Comparison of ENCODE assay signal across 9 cellular contexts in the genomic region with DNA sequence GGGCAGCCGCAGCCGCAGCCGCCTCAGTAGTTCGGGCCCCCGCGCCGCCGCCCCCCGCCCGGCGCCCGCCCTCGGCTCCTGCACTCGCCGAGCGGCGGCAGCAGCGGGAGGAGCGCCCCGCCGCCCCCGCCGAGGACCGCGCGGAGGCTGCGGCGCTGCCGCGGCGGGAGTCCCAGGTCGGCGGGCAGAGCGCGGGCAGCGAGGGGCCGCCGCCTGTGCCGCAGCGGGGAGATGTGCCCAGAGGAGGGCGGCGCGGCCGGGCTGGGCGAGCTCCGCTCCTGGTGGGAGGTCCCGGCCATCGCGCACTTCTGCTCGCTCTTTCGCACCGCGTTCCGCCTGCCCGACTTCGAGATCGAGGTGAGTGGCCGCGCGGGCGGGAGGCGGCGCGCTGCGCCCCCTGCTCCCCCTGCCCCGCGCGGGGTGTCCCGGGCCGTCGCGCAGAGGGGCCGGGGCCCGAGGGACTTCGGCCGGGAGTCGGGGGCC. TPM values are rescaled to one million over a fixed set of nuclear protein-coding genes. Genes with fewer than 3 reads are reported as not detected.
A peak's percentile ranks its signal among the peaks of the same experiment; 100 is the strongest.
DNase-seq lines count a peak whose midpoint lies in the region; ATAC-seq and TF ChIP-seq lines count a peak whose summit lies in the region.
"Had no signal": no experiment of that assay in that cellular context is flagged by ENCODE, and none has a peak within 500 bp of the region (broad histone marks: within the 10 kb centered on the region; RNA-seq: fewer than 3 reads in every experiment).

No MANE protein-coding gene starts in this region.

- peak overlapping the region; percentile 91 to 99 (median 98) for H3K4me2 ChIP-seq in BLaER1 treated with 17β-estradiol and CSF1 and Interleukin-3, amounts not matched to agents 10 nM and 100 nM

- no peak overlapping the region for H3K27ac Mint-ChIP-seq in activated T-helper 17 cell treated with anti-CD3 and anti-CD28 coated beads, Interleukin-2, amount 50 U/mL, for 72 hours

- peaks cover 12% of the 10 kb centered on the region for H3K4me1 Mint-ChIP-seq in activated T-helper 17 cell treated with anti-CD3 and anti-CD28 coated beads, Interleukin-2, amount 50 U/mL, for 72 hours

- peak overlapping the region; percentile 64 to 83 (median 74) for H3K9ac ChIP-seq in BLaER1 treated with 17β-estradiol and CSF1 and Interleukin-3, amounts not matched to agents 10 nM and 100 nM
- H3K9ac ChIP-seq in iPS-20b (ENCODE audit: low read depth, low read length): peak overlapping the region; percentile 87

- peak; percentile 47 for ATAC-seq in HG03354 (IDR thresholded peaks at IDR 0.05; ENCODE audit: poor library complexity, severe bottlenecking, unreplicated experiment)
- ATAC-seq in activated T-helper 17 cell treated with anti-CD3 and anti-CD28 coated beads, Interleukin-2, amount 50 U/mL, for 72 hours (replicated peaks): peak; percentile 23
- ATAC-seq in HG02885 (IDR thresholded peaks at IDR 0.05; ENCODE audit: poor library complexity, unreplicated experiment): no peak

- peaks cover 6% of the 10 kb centered on the region for H3K36me3 Mint-ChIP-seq in activated T-helper 17 cell treated with anti-CD3 and anti-CD28 coated beads, Interleukin-2, amount 50 U/mL, for 72 hours (ENCODE audit: low read depth)

- peaks cover 27 to 34% (median 30%) of the 10 kb centered on the region in 10 experiments for H3K4me1 ChIP-seq in BLaER1 treated with 17β-estradiol and CSF1 and Interleukin-3, amounts not matched to agents 10 nM and 100 nM
- H3K4me1 ChIP-seq in iPS-20b (ENCODE audit: insufficient read depth, low read length): peaks cover 30% of the 10 kb centered on the region

- TF ChIP-seq POLR2A in erythroblast (IDR thresholded peaks at IDR 0.05; ENCODE audit: low read length): no peak

- H3K36me3 ChIP-seq in BLaER1 treated with 17β-estradiol and CSF1 and Interleukin-3, amounts not matched to agents 10 nM and 100 nM: no peaks in the 10 kb centered on the region
- H3K36me3 ChIP-seq in iPS-20b (ENCODE audit: insufficient read depth, low read depth, low read length): 0 out of 2 replicates have a peak, but pooled peaks cover 3% of the 10 kb centered on the region

- H3K27ac ChIP-seq in BLaER1 treated with 17β-estradiol and CSF1 and Interleukin-3, amounts not matched to agents 10 nM and 100 nM: peak overlapping the region in 10 of 11 experiments; percentile 32 to 68 (median 57); a peak in 19 of 22 replicates
- H3K27ac ChIP-seq in iPS-20b (ENCODE audit: low read length): no peak overlapping the region

- H3K27me3 Mint-ChIP-seq in activated T-helper 17 cell treated with anti-CD3 and anti-CD28 coated beads, Interleukin-2, amount 50 U/mL, for 72 hours: peaks cover 55% of the 10 kb centered on the region

- H4K20me1 ChIP-seq in BLaER1 treated with 17β-estradiol and CSF1 and Interleukin-3, amounts not matched to agents 10 nM and 100 nM: peaks cover 0 to 37% (median 10%) of the 10 kb centered on the region in 11 experiments; a peak in 6 of 22 replicates

- H3K4me3 ChIP-seq in BLaER1 treated with 17β-estradiol and CSF1 and Interleukin-3, amounts not matched to agents 10 nM and 100 nM: peak overlapping the region; percentile 65 to 77 (median 69)
- peak overlapping the region; percentile 90; the same call in 1 of the 2 replicates for H3K4me3 ChIP-seq in iPS-20b (ENCODE audit: low read length)

- H3K27me3 ChIP-seq in BLaER1 treated with 17β-estradiol and CSF1 and Interleukin-3, amounts not matched to agents 10 nM and 100 nM: peaks cover 59 to 81% (median 73%) of the 10 kb centered on the region in 11 experiments
- H3K27me3 ChIP-seq in iPS-20b (ENCODE audit: insufficient read depth, low read length): no peaks in the 10 kb centered on the region

- peak; percentile 45 for DNase-seq in stimulated activated CD4-positive, alpha-beta T cell treated with anti-CD3 and anti-CD28 coated beads, Interleukin-15, amount 100 ng/mL, for 24 hours
- DNase-seq in middle frontal gyrus (ENCODE audit: extremely low spot score, low spot score): no peak
- DNase-seq in erythroblast (lab: John Stamatoyannopoulos, UW): no peak

- H3K9me3 ChIP-seq in BLaER1 treated with 17β-estradiol and CSF1 and Interleukin-3, amounts not matched to agents 10 nM and 100 nM (replicated peaks in 1 of 11): no peaks in the 10 kb centered on the region
- H3K9me3 ChIP-seq in iPS-20b (ENCODE audit: insufficient read depth, low read depth, low read length): no peaks in the 10 kb centered on the region

- H3K9me3 Mint-ChIP-seq in activated T-helper 17 cell treated with anti-CD3 and anti-CD28 coated beads, Interleukin-2, amount 50 U/mL, for 72 hours: no peaks in the 10 kb centered on the region
- H3K9me3 Mint-ChIP-seq: central memory CD8-positive, alpha-beta T cell had no signal

- H3K4me3 Mint-ChIP-seq in activated T-helper 17 cell treated with anti-CD3 and anti-CD28 coated beads, Interleukin-2, amount 50 U/mL, for 72 hours: no peak overlapping the region

RNA-seq across cellular contexts. Expression of a gene that starts 0.3 kb away (rescaled TPM):
- total RNA-seq in activated T-helper 17 cell treated with anti-CD3 and anti-CD28 coated beads, Interleukin-2, amount 50 U/mL, for 72 hours: under 1 TPM; 0.06 to 0.19 TPM
